ENCODE assay signal across 17 cellular contexts in the genomic region with DNA sequence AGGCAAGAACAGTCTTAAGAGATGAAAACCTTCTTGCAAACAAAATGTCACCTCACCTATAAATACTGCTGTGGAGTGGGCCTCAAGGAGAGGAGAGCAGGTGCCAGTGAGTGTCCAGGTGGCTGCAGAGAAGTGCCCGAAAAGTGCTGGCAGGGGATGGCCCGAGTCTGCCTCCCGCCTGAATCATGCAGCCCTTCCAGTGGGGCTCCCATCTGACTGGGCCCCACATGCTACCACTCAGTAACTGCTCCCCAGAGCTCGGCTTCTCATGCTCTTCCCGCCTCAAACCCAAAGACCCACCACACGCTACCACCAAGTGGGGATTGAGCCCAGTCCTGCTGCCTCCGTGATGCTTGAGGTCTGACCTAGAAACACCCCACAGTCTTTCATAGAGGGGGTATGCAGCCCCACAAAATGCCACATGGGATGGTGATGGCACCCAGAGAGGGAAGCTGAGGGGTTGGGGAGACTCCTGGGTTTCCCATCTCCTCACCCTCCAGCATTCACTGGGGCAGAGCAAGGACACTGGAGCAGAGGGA. TPM values are rescaled to one million over a fixed set of nuclear protein-coding genes. Genes with fewer than 3 reads are reported as not detected.
A peak's percentile ranks its signal among the peaks of the same experiment; 100 is the strongest.
DNase-seq lines count a peak whose midpoint lies in the region; ATAC-seq and TF ChIP-seq lines count a peak whose summit lies in the region.
"Had no signal": no experiment of that assay in that cellular context is flagged by ENCODE, and none has a peak within 500 bp of the region (broad histone marks: within the 10 kb centered on the region; RNA-seq: fewer than 3 reads in every experiment).

No MANE protein-coding gene starts in this region.

- H3K4me1 ChIP-seq in DND-41 (ENCODE audit: insufficient read depth, low read length) (peaks cover 74% of the 10 kb centered on the region), neuronal stem cell (ENCODE audit: control insufficient read depth in 2 of 2, insufficient read depth in 1 of 2, low read depth in 1 of 2, low read length in 2 of 2) (peaks cover 29 to 41% of the 10 kb centered on the region in 2 donors)

- TF ChIP-seq CTCF in DND-41 (IDR thresholded peaks at IDR 0.05; ENCODE audit: borderline replicate concordance, extremely low read depth, low read length, poor library complexity, severe bottlenecking): no peak

- H4K8ac ChIP-seq in neuronal stem cell (ENCODE audit: low read depth, low read length): no peak overlapping the region

- H4K91ac ChIP-seq in neuronal stem cell (ENCODE audit: low read depth, low read length, poor library complexity): no peak overlapping the region

- peak overlapping the region; percentile 31 for H2BK15ac ChIP-seq in neuronal stem cell (ENCODE audit: low read length)

- H3K4me2 ChIP-seq in DND-41 (ENCODE audit: insufficient read depth, low read length): peak overlapping the region; percentile 88
- no peak overlapping the region for H3K4me2 ChIP-seq in neuronal stem cell (ENCODE audit: insufficient read depth, low read length, poor library complexity, severe bottlenecking)

- H3K27me3 ChIP-seq in DND-41 (ENCODE audit: insufficient read depth, low read length, poor library complexity): no peaks in the 10 kb centered on the region
- H3K27me3 ChIP-seq in neuronal stem cell (ENCODE audit: control insufficient read depth in 3 of 3, insufficient read depth in 3 of 3, low read depth in 1 of 3, low read length in 3 of 3): no peaks in the 10 kb centered on the region
- H3K27me3 ChIP-seq: heart right ventricle had no signal

- H2AFZ ChIP-seq in DND-41 (ENCODE audit: low read depth, low read length) (no peak overlapping the region), neuronal stem cell (ENCODE audit: low read length) (no peak overlapping the region)

- peaks cover 43% of the 10 kb centered on the region for H3K79me1 ChIP-seq in neuronal stem cell (ENCODE audit: low read depth, low read length)

- H3K9ac ChIP-seq in DND-41 (ENCODE audit: low read depth, low read length): no peak overlapping the region
- H3K9ac ChIP-seq in neuronal stem cell (ENCODE audit: low read depth, low read length, poor library complexity): peak overlapping the region; percentile 9

- no peak overlapping the region for H3K27ac Mint-ChIP-seq in activated CD4-positive, alpha-beta T cell treated with anti-CD3 and anti-CD28 coated beads for 36 hours
- H3K27ac Mint-ChIP-seq: activated CD4-positive, alpha-beta T cell treated with anti-CD3 and anti-CD28 coated beads, Interleukin-2, amount 10 ng/mL, durations not matched to agents 7 days and 5 days; activated naive CD8-positive, alpha-beta T cell had no signal

- peaks cover 98% of the 10 kb centered on the region for H3K36me3 ChIP-seq in DND-41 (ENCODE audit: insufficient read depth, low read length)
- H3K36me3 ChIP-seq in neuronal stem cell (replicated peaks in 1 of 2; ENCODE audit: control insufficient read depth in 2 of 2, insufficient read depth in 2 of 2, low read length in 2 of 2): peaks cover 3 to 98% of the 10 kb centered on the region in 2 donors

- POLR2A ChIA-PET in activated CD4-positive, alpha-beta T cell treated with anti-CD3 and anti-CD28 coated beads for 36 hours (lab: Charles Lee): no interaction called here

- no peak overlapping the region for H2AK5ac ChIP-seq in neuronal stem cell (ENCODE audit: low read depth, low read length)

- no peak overlapping the region for H3K4ac ChIP-seq in neuronal stem cell (ENCODE audit: low read length)

- H3K14ac ChIP-seq in neuronal stem cell (ENCODE audit: low read length): peak overlapping the region; percentile 64

- H3K79me2 ChIP-seq in DND-41 (ENCODE audit: insufficient read depth, low read length): peaks cover 100% of the 10 kb centered on the region

- no peak for ATAC-seq in activated CD4-positive, alpha-beta T cell treated with anti-CD3 and anti-CD28 coated beads for 36 hours
- no peak for ATAC-seq in DND-41 (ENCODE audit: insufficient read depth, low read depth)
- ATAC-seq in GM21381 (IDR thresholded peaks at IDR 0.05; ENCODE audit: unreplicated experiment): no peak
- ATAC-seq in HG02885 (IDR thresholded peaks at IDR 0.05; ENCODE audit: poor library complexity, unreplicated experiment): no peak
- ATAC-seq: heart right ventricle; naive thymus-derived CD4-positive, alpha-beta T cell had no signal

- no peaks in the 10 kb centered on the region for H3K9me3 Mint-ChIP-seq in activated CD4-positive, alpha-beta T cell treated with anti-CD3 and anti-CD28 coated beads for 36 hours (ENCODE audit: low read depth)
- H3K9me3 Mint-ChIP-seq: activated CD4-positive, alpha-beta T cell treated with anti-CD3 and anti-CD28 coated beads, Interleukin-2, amount 10 ng/mL, durations not matched to agents 7 days and 5 days; naive thymus-derived CD4-positive, alpha-beta T cell had no signal

- peaks cover 38% of the 10 kb centered on the region for H3K4me1 Mint-ChIP-seq in activated CD4-positive, alpha-beta T cell treated with anti-CD3 and anti-CD28 coated beads for 36 hours

- H3K4me3 ChIP-seq in DND-41 (ENCODE audit: low read depth in 1 of 2, low read length in 2 of 2) (no peak overlapping the region), neuronal stem cell (ENCODE audit: low read length in 2 of 2) (no peak overlapping the region)
- H3K4me3 ChIP-seq: heart right ventricle, lung had no signal

- H3K18ac ChIP-seq in neuronal stem cell (ENCODE audit: low read length): peak overlapping the region; percentile 82

- peaks cover 13% of the 10 kb centered on the region for H3K36me3 Mint-ChIP-seq in activated CD4-positive, alpha-beta T cell treated with anti-CD3 and anti-CD28 coated beads for 36 hours (ENCODE audit: low read depth)
- H3K36me3 Mint-ChIP-seq: activated naive CD8-positive, alpha-beta T cell had no signal

- DNase-seq in activated CD4-positive, alpha-beta T cell treated with anti-CD3 and anti-CD28 coated beads for 36 hours: peak; percentile 4
- no peak for DNase-seq in activated CD4-positive, alpha-beta T cell treated with anti-CD3 and anti-CD28 coated beads for 4 hours
- DNase-seq in DND-41: no peak
- peak; percentile 38 for DNase-seq in ecto neural progenitor cell (ENCODE audit: low spot score)
- no peak for DNase-seq in neuronal stem cell (ENCODE audit: low spot score)
- no peak for DNase-seq in NCI-H2227 (lab: John Stamatoyannopoulos, UW; ENCODE audit: unreplicated experiment)
- DNase-seq: activated CD4-positive, alpha-beta T cell treated with anti-CD3 and anti-CD28 coated beads, Interleukin-2, amount 10 ng/mL, durations not matched to agents 7 days and 5 days; MM.1S; NCI-H1694; small intestine had no signal

- CTCF ChIA-PET in activated CD4-positive, alpha-beta T cell treated with anti-CD3 and anti-CD28 coated beads for 36 hours (lab: Charles Lee): no interaction called here

- no peak overlapping the region for H2BK120ac ChIP-seq in neuronal stem cell (ENCODE audit: low read depth, low read length)

- H3K4me3 Mint-ChIP-seq in activated CD4-positive, alpha-beta T cell treated with anti-CD3 and anti-CD28 coated beads for 36 hours: no peak overlapping the region
- H3K4me3 Mint-ChIP-seq: activated CD4-positive, alpha-beta T cell treated with anti-CD3 and anti-CD28 coated beads, Interleukin-2, amount 10 ng/mL, durations not matched to agents 7 days and 5 days; activated naive CD8-positive, alpha-beta T cell; naive thymus-derived CD4-positive, alpha-beta T cell had no signal

- intact Hi-C loops in activated CD4-positive, alpha-beta T cell treated with anti-CD3 and anti-CD28 coated beads for 36 hours (cut with DNase I, micrococcal nuclease): loop anchor here in 1 of 2 experiments (10.0 kb wide), 1 partner anchor 136 kb away; no protein-coding TSS in a partner anchor

- H2BK5ac ChIP-seq in neuronal stem cell (ENCODE audit: low read length): no peak overlapping the region

- no peak overlapping the region for H3K23ac ChIP-seq in neuronal stem cell (ENCODE audit: low read depth, low read length, poor library complexity)

- H3K27ac ChIP-seq in DND-41 (ENCODE audit: low read length) (no peak overlapping the region), neuronal stem cell (replicated peaks; ENCODE audit: low read length) (no peak overlapping the region)
- H3K27ac ChIP-seq: heart right ventricle, HL-60 had no signal

- no peaks in the 10 kb centered on the region for H3K9me3 ChIP-seq in DND-41 (ENCODE audit: insufficient read depth, low read length, severe bottlenecking)
- no peaks in the 10 kb centered on the region for H3K9me3 ChIP-seq in neuronal stem cell (replicated peaks in 1 of 2; ENCODE audit: control insufficient read depth in 2 of 2, insufficient read depth in 1 of 2, low read depth in 1 of 2, low read length in 2 of 2)
- H3K9me3 ChIP-seq: heart right ventricle had no signal

- peaks cover 100% of the 10 kb centered on the region for H4K20me1 ChIP-seq in DND-41 (ENCODE audit: insufficient read depth, low read length)

- no peak overlapping the region for H2BK12ac ChIP-seq in neuronal stem cell (ENCODE audit: low read length)

- H3K27me3 Mint-ChIP-seq in activated CD4-positive, alpha-beta T cell treated with anti-CD3 and anti-CD28 coated beads for 36 hours: no peaks in the 10 kb centered on the region
- H3K27me3 Mint-ChIP-seq: activated CD4-positive, alpha-beta T cell treated with anti-CD3 and anti-CD28 coated beads, Interleukin-2, amount 10 ng/mL, durations not matched to agents 7 days and 5 days; activated naive CD8-positive, alpha-beta T cell; naive thymus-derived CD4-positive, alpha-beta T cell had no signal

- no CpG with 5 or more reads among the region's 7 CpGs for WGBS in neuronal stem cell (ENCODE audit: extremely low coverage in 2 of 2, insufficient read length in 2 of 2, insufficient replicate concordance in 1 of 2), 2 donors

RNA-seq across cellular contexts. Expression of a gene that starts 7.4 kb away (rescaled TPM):
- 10 to 100 TPM; 12.8 to 13.8 TPM for total RNA-seq in activated CD4-positive, alpha-beta T cell treated with anti-CD3 and anti-CD28 coated beads for 36 hours
- polyA plus RNA-seq in neuronal stem cell (2013, experiment 1 of 2): 32.8 TPM
- 32.8 TPM for polyA plus RNA-seq in neuronal stem cell (2013, experiment 2 of 2)

Comparison
In these comparisons a context has a peak if more than half of its experiments do, and no peak if none do; other contexts are left out.
1. DNase-seq: peak in activated CD4-positive, alpha-beta T cell treated with anti-CD3 and anti-CD28 coated beads for 36 hours (single experiment) and ecto neural progenitor cell (single experiment); none in activated CD4-positive, alpha-beta T cell treated with anti-CD3 and anti-CD28 coated beads for 4 hours (0 of 2), DND-41 (single experiment), neuronal stem cell (single experiment) and NCI-H2227 (single experiment).